15 cellular contexts compared by ENCODE assay signal in genomic region chr11:123707206-123707605, GRCh38. TPM values are rescaled to one million over a fixed set of nuclear protein-coding genes. Genes with fewer than 3 reads are reported as not detected.
"Had no signal": no experiment of that assay in that cellular context is flagged by ENCODE, and none has a peak within 500 bp of the region (broad histone marks: within the 10 kb centered on the region; RNA-seq: fewer than 3 reads in every experiment).

No MANE protein-coding gene starts in this region.

- H3K36me3 Mint-ChIP-seq: activated naive CD8-positive, alpha-beta T cell; T-cell had no signal

- H3K4me3 ChIP-seq: cardiac muscle cell, SK-N-MC had no signal

- H3K9me3 Mint-ChIP-seq: activated CD8-positive, alpha-beta T cell treated with anti-CD3 and anti-CD28 coated beads for 36 hours; activated T-helper 1 cell treated with anti-CD3 and anti-CD28 coated beads, Interleukin-12 subunit alpha, Interleukin-12 subunit beta, Interleukin-2, Interleukin-4 antibody, amounts not matched to agents 30 ng/mL and 10 ng/mL and 1 ng/mL, durations not matched to agents 14 hours and 24 hours and 36 hours; T-cell had no signal

- H3K27ac Mint-ChIP-seq: activated CD8-positive, alpha-beta T cell treated with anti-CD3 and anti-CD28 coated beads for 36 hours; activated naive CD8-positive, alpha-beta T cell; activated T-helper 1 cell treated with anti-CD3 and anti-CD28 coated beads, Interleukin-12 subunit alpha, Interleukin-12 subunit beta, Interleukin-2, Interleukin-4 antibody, amounts not matched to agents 30 ng/mL and 10 ng/mL and 1 ng/mL, durations not matched to agents 14 hours and 24 hours and 36 hours; T-cell had no signal

- H3K4me3 Mint-ChIP-seq: activated CD8-positive, alpha-beta T cell treated with anti-CD3 and anti-CD28 coated beads for 36 hours; activated naive CD8-positive, alpha-beta T cell; activated T-helper 1 cell treated with anti-CD3 and anti-CD28 coated beads, Interleukin-12 subunit alpha, Interleukin-12 subunit beta, Interleukin-2, Interleukin-4 antibody, amounts not matched to agents 30 ng/mL and 10 ng/mL and 1 ng/mL, durations not matched to agents 14 hours and 24 hours and 36 hours; T-cell had no signal

- DNase-seq: NCI-H524 treated with DMSO at 0.1 percent for 48 hours had no signal

- H3K27me3 ChIP-seq: brain microvascular endothelial cell, cardiac muscle cell had no signal

- H3K27ac ChIP-seq: brain microvascular endothelial cell, cardiac muscle cell, SK-N-MC, WERI-Rb-1 had no signal

- H3K36me3 ChIP-seq: brain microvascular endothelial cell, cardiac muscle cell, WERI-Rb-1 had no signal

RNA-seq across cellular contexts. Expression of gene OR6X1, which starts 47.1 kb away (rescaled TPM):
- total RNA-seq: activated CD8-positive, alpha-beta T cell treated with anti-CD3 and anti-CD28 coated beads for 36 hours; activated T-helper 1 cell treated with anti-CD3 and anti-CD28 coated beads, Interleukin-12 subunit alpha, Interleukin-12 subunit beta, Interleukin-2, Interleukin-4 antibody, amounts not matched to agents 30 ng/mL and 10 ng/mL and 1 ng/mL, durations not matched to agents 14 hours and 24 hours and 36 hours; astrocyte; cardiac muscle cell; LHCN-M2; MCF 10A; OCI-LY7; RPMI7951; T-cell; T-helper 2 cell treated with Interferon-gamma antibody and Interleukin-4, amounts not matched to agents 100 ng/mL and 5 ng/mL, for 36 hours had no signal
- polyA plus RNA-seq: cardiac muscle cell had no signal

RNA-seq across cellular contexts. Expression of gene SCN3B, which starts 52.8 kb away (rescaled TPM):
- total RNA-seq: activated CD8-positive, alpha-beta T cell treated with anti-CD3 and anti-CD28 coated beads for 36 hours; activated T-helper 1 cell treated with anti-CD3 and anti-CD28 coated beads, Interleukin-12 subunit alpha, Interleukin-12 subunit beta, Interleukin-2, Interleukin-4 antibody, amounts not matched to agents 30 ng/mL and 10 ng/mL and 1 ng/mL, durations not matched to agents 14 hours and 24 hours and 36 hours; LHCN-M2; OCI-LY7; RPMI7951; T-cell; T-helper 2 cell treated with Interferon-gamma antibody and Interleukin-4, amounts not matched to agents 100 ng/mL and 5 ng/mL, for 36 hours had no signal
